9 cellular contexts compared by ENCODE assay signal in the genomic region with DNA sequence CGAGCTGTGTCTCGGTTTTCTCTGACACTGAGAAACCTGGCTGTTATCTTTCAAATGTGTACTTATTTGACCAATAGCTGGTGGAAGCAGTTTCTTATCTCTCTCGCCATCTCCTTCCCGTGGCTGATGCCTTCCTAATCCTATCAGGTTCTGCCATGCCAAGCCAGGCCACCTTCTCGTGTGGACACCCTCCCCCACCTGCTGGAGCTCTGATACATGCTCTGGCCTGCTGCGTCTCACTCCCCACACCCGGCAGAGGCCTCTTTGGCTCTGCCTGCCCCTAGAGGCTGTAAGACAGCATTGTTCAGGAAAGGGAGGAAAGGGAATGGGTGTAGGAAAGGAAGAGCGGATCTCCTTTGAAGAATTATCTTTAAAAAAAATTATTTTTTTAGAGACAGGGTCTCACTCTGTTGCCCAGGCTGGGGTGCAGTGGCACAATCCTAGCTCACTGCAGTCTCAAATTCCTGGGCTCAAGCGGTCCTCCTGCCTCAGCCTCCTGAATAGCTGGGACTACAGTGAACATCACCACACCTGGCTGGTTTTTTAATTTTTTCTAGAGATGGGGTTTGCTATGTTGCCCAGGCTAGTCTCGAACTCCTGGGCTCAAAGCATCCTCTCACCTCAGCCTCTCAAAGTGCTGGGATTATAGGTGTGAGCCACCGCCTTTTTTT. TPM values are rescaled to one million over a fixed set of nuclear protein-coding genes. Genes with fewer than 3 reads are reported as not detected.
A peak's percentile ranks its signal among the peaks of the same experiment; 100 is the strongest.
DNase-seq lines count a peak whose midpoint lies in the region; ATAC-seq and TF ChIP-seq lines count a peak whose summit lies in the region.
"Had no signal": no experiment of that assay in that cellular context is flagged by ENCODE, and none has a peak within 500 bp of the region (broad histone marks: within the 10 kb centered on the region; RNA-seq: fewer than 3 reads in every experiment).

No MANE protein-coding gene starts in this region.

- H3K4me1 ChIP-seq in NT2/D1 (ENCODE audit: insufficient read depth, insufficient read length): peaks cover 16% of the 10 kb centered on the region

- no peaks in the 10 kb centered on the region for H3K9me3 ChIP-seq in NT2/D1 (ENCODE audit: insufficient read depth, low read length)

- peak; percentile 81 for TF ChIP-seq CTCF in choroid plexus epithelial cell (conservative IDR thresholded peaks at IDR 0.05; ENCODE audit: low read depth, low read length)

- H3K4me3 ChIP-seq in NT2/D1 (ENCODE audit: insufficient read length, low read depth) (no peak overlapping the region), choroid plexus epithelial cell (ENCODE audit: low read depth, low read length) (no peak overlapping the region)

- peak; percentile 81 for DNase-seq in DMS114 treated with DMSO at 0.1 percent for 48 hours (lab: John Stamatoyannopoulos, UW; ENCODE audit: unreplicated experiment)
- DNase-seq in NT2/D1 (ENCODE audit: low read depth, low spot score): no peak
- peak; percentile 83 for DNase-seq in choroid plexus epithelial cell (ENCODE audit: low read depth)
- DNase-seq in lung microvascular endothelial cell (ENCODE audit: low read depth in 2 of 2): peak; percentile 59 to 65
- DNase-seq in ureter (ENCODE audit: low spot score): peak; percentile 82
- DNase-seq: activated B cell treated with CpG ODN at 0.5 μM for 24 hours had no signal

- ATAC-seq in HG03103 (IDR thresholded peaks at IDR 0.05; ENCODE audit: low read depth, unreplicated experiment) (peak; percentile 63), HG03432 (IDR thresholded peaks at IDR 0.05; ENCODE audit: unreplicated experiment) (no peak), GM21576 (IDR thresholded peaks at IDR 0.05; ENCODE audit: unreplicated experiment) (no peak)

- no peaks in the 10 kb centered on the region for H3K27me3 ChIP-seq in NT2/D1 (ENCODE audit: insufficient read depth, insufficient read length)

- H3K36me3 ChIP-seq in NT2/D1 (ENCODE audit: insufficient read depth, insufficient read length, low read length): peaks cover 16% of the 10 kb centered on the region

- H3K9ac ChIP-seq in NT2/D1 (ENCODE audit: insufficient read length, low read depth): peak overlapping the region; percentile 29

RNA-seq across cellular contexts. Expression of a gene that starts 7.5 kb away (rescaled TPM):
- total RNA-seq in lung microvascular endothelial cell (8.7 and 17.3 TPM in 2 replicates), ureter (9.7 TPM)

RNA-seq across cellular contexts. Expression of a gene that starts 9.2 kb away (rescaled TPM):
- total RNA-seq in lung microvascular endothelial cell: under 0.01 and 0.20 TPM in 2 replicates
- 1.0 TPM for total RNA-seq in ureter

RNA-seq across cellular contexts. Expression of a gene that starts 20.1 kb away (rescaled TPM):
- total RNA-seq in lung microvascular endothelial cell: 27.9 and 29.4 TPM in 2 replicates
- 97.0 TPM for total RNA-seq in ureter

RNA-seq across cellular contexts. Expression of a gene that starts 23.7 kb away (rescaled TPM):
- total RNA-seq in lung microvascular endothelial cell (not detected in 2 replicates), ureter (not detected)
- total RNA-seq: activated B cell treated with CpG ODN at 0.5 μM for 24 hours had no signal

RNA-seq across cellular contexts. Expression of a gene that starts 31.1 kb away (rescaled TPM):
- total RNA-seq in lung microvascular endothelial cell (not detected in 2 replicates), ureter (not detected)
- total RNA-seq: activated B cell treated with CpG ODN at 0.5 μM for 24 hours had no signal
